ENCODE assay signal across 8 cellular contexts in genomic region chr13:36432106-36432544, GRCh38. TPM values are rescaled to one million over a fixed set of nuclear protein-coding genes. Genes with fewer than 3 reads are reported as not detected.
DNase-seq lines count a peak whose midpoint lies in the region; ATAC-seq, FAIRE-seq and TF ChIP-seq lines count a peak whose summit lies in the region.

TSS of gene CCNA1 (plus strand) at chr13:36432495. CDS start at chr13:36433057, 562 bp downstream.

- peaks cover 8% of the 10 kb centered on the region for H3K4me1 ChIP-seq in CD4-positive, CD25-positive, alpha-beta regulatory T cell (ENCODE audit: control insufficient read depth, insufficient read depth, low read length, poor library complexity, severe bottlenecking)
- H3K4me1 ChIP-seq in GM23248 (ENCODE audit: insufficient read depth) = no peaks in the 10 kb centered on the region
- H3K4me1 ChIP-seq in mammary epithelial cell (ENCODE audit: insufficient read depth, low read length) = peaks cover 18% of the 10 kb centered on the region
- H3K4me1 ChIP-seq in kidney (ENCODE audit: control insufficient read depth in 1 of 2, insufficient read depth in 1 of 2, low read depth in 1 of 2, low read length in 2 of 2) = peaks cover 0 to 10% of the 10 kb centered on the region in 2 donors
- H3K4me1 ChIP-seq in stomach smooth muscle (ENCODE audit: control insufficient read depth, insufficient read depth, low read length) = peaks cover 22% of the 10 kb centered on the region

- DNase-seq in CD4-positive, CD25-positive, alpha-beta regulatory T cell = no peak
- DNase-seq in GM23248 (peak; percentile 21), NOMO-1 (lab: John Stamatoyannopoulos, UW; ENCODE audit: unreplicated experiment in 2 of 2) (peak; percentile 59 to 70), mammary epithelial cell (peak; percentile 47), kidney (no peak), urothelium cell line (ENCODE audit: low spot score) (no peak), epidermal melanocyte (ENCODE audit: insufficient read length, low spot score) (no peak)

- FAIRE-seq in kidney (lab: Jason Lieb, UNC) (no peak), urothelium cell line (lab: Jason Lieb, UNC) (no peak)

- H3K4me3 ChIP-seq in CD4-positive, CD25-positive, alpha-beta regulatory T cell (ENCODE audit: low read depth, low read length) = no peak within 1 kb of the TSS
- H3K4me3 ChIP-seq in GM23248 (peak within 1 kb of the TSS; percentile 61), mammary epithelial cell (replicated peaks in 1 of 3; ENCODE audit: insufficient read depth in 1 of 3, low read depth in 2 of 3, low read length in 3 of 3) (peak within 1 kb of the TSS; percentile 60 to 71 (median 68)), kidney (ENCODE audit: low read length in 2 of 2) (peak within 1 kb of the TSS; percentile 14 to 45), stomach smooth muscle (ENCODE audit: low read length in 2 of 2) (peak within 1 kb of the TSS; percentile 54 to 72)

- TF ChIP-seq CTCF in mammary epithelial cell (conservative IDR thresholded peaks at IDR 0.05 in 1 of 2, IDR thresholded peaks at IDR 0.05 in 1 of 2; ENCODE audit: extremely low read depth in 1 of 2, insufficient read depth in 1 of 2, low read depth in 1 of 2, low read length in 2 of 2) (no peak), kidney (IDR thresholded peaks at IDR 0.05; ENCODE audit: borderline replicate concordance, extremely low read depth, insufficient read depth) (no peak)

- no peaks in the 10 kb centered on the region for H3K9me3 ChIP-seq in CD4-positive, CD25-positive, alpha-beta regulatory T cell (ENCODE audit: control insufficient read depth in 2 of 2, low read length in 2 of 2)
- no peaks in the 10 kb centered on the region for H3K9me3 ChIP-seq in GM23248 (ENCODE audit: low read depth)
- no peaks in the 10 kb centered on the region for H3K9me3 ChIP-seq in mammary epithelial cell (replicated peaks; ENCODE audit: insufficient read depth, low read length)
- no peaks in the 10 kb centered on the region for H3K9me3 ChIP-seq in kidney (ENCODE audit: control insufficient read depth in 1 of 2, low read length in 2 of 2)
- H3K9me3 ChIP-seq in stomach smooth muscle (ENCODE audit: control insufficient read depth in 2 of 2, low read length in 2 of 2) = no peaks in the 10 kb centered on the region

- no peak within 1 kb of the TSS for H3K27ac Mint-ChIP-seq in CD4-positive, CD25-positive, alpha-beta regulatory T cell

- CTCF ChIA-PET in mammary epithelial cell (lab: Charles Lee; ENCODE audit: low non-redundant PET) = interaction anchor here (0.6 kb wide), 1 partner anchor 85 kb away, joined by 3 read pairs; no protein-coding TSS in a partner anchor

- H3K9me3 Mint-ChIP-seq in CD4-positive, CD25-positive, alpha-beta regulatory T cell = peaks cover 0 to 5% (median 0%) of the 10 kb centered on the region in 7 donors

- H3K4me2 ChIP-seq in GM23248 (ENCODE audit: unreplicated experiment) = peak within 1 kb of the TSS; percentile 74
- H3K4me2 ChIP-seq in mammary epithelial cell (ENCODE audit: insufficient read depth, low read depth, low read length) = peak within 1 kb of the TSS; percentile 99

- no peaks in the 10 kb centered on the region for H3K36me3 ChIP-seq in CD4-positive, CD25-positive, alpha-beta regulatory T cell (ENCODE audit: control insufficient read depth, insufficient read depth, low read length)
- H3K36me3 ChIP-seq in GM23248 (ENCODE audit: low read depth) = no peaks in the 10 kb centered on the region
- no peaks in the 10 kb centered on the region for H3K36me3 ChIP-seq in mammary epithelial cell (ENCODE audit: insufficient read depth, low read length)
- H3K36me3 ChIP-seq in kidney (ENCODE audit: control insufficient read depth in 1 of 2, insufficient read depth in 2 of 2, low read length in 2 of 2) = no peaks in the 10 kb centered on the region
- H3K36me3 ChIP-seq in stomach smooth muscle (ENCODE audit: control insufficient read depth in 2 of 2, insufficient read depth in 2 of 2, low read length in 2 of 2) = no peaks in the 10 kb centered on the region

- H4K20me1 ChIP-seq in GM23248 (ENCODE audit: insufficient read depth) (no peaks in the 10 kb centered on the region), mammary epithelial cell (ENCODE audit: insufficient read depth, low read length) (no peaks in the 10 kb centered on the region)

- H3K27me3 ChIP-seq in CD4-positive, CD25-positive, alpha-beta regulatory T cell (ENCODE audit: control insufficient read depth, insufficient read depth, low read length) = peaks cover 20% of the 10 kb centered on the region
- peaks cover 48% of the 10 kb centered on the region for H3K27me3 ChIP-seq in GM23248 (replicated peaks; ENCODE audit: insufficient read depth)
- no peaks in the 10 kb centered on the region for H3K27me3 ChIP-seq in mammary epithelial cell (ENCODE audit: insufficient read depth, low read length)
- peaks cover 16 to 40% of the 10 kb centered on the region in 2 donors for H3K27me3 ChIP-seq in stomach smooth muscle (ENCODE audit: control insufficient read depth in 1 of 2, insufficient read depth in 2 of 2, low read length in 2 of 2)

- H3K9ac ChIP-seq in GM23248 (no peak within 1 kb of the TSS), mammary epithelial cell (ENCODE audit: insufficient read depth, low read length) (peak within 1 kb of the TSS; percentile 59), kidney (ENCODE audit: low read length in 2 of 2) (no peak within 1 kb of the TSS), stomach smooth muscle (ENCODE audit: low read length in 2 of 2) (no peak within 1 kb of the TSS)

- H3K79me2 ChIP-seq in GM23248 (ENCODE audit: insufficient read depth) (no peaks in the 10 kb centered on the region), mammary epithelial cell (ENCODE audit: insufficient read depth, low read length) (no peaks in the 10 kb centered on the region)

- 1 to 2% methylated on average over 24 to 34 of the region's 46 CpGs for WGBS in GM23248 (ENCODE audit: low coverage in 1 of 2, low lambda C conversion rate in 2 of 2, missing lambda C conversion rate in 2 of 2), 2 experiments
- WGBS in mammary epithelial cell (ENCODE audit: low coverage, missing lambda C conversion rate) = 0% methylated on average over 4 of the region's 46 CpGs

- ATAC-seq in CD4-positive, CD25-positive, alpha-beta regulatory T cell (ENCODE audit: low read depth in 2 of 2) = no peak

- no TSS peak for BruUV-seq in mammary epithelial cell (replicated peaks; lab: Mats Ljungman, UMichigan)

- H3F3A ChIP-seq in GM23248 (ENCODE audit: insufficient read depth) = no peaks in the 10 kb centered on the region

- H3K4me1 Mint-ChIP-seq in CD4-positive, CD25-positive, alpha-beta regulatory T cell = peaks cover 0 to 14% (median 5%) of the 10 kb centered on the region in 4 donors

- dilution Hi-C loops in mammary epithelial cell (cut with HindIII; ENCODE audit: low sequenced_read_pairs) = no loop called here

- H3K27ac ChIP-seq in CD4-positive, CD25-positive, alpha-beta regulatory T cell (ENCODE audit: insufficient read depth, low read length, poor library complexity, severe bottlenecking) = no peak within 1 kb of the TSS
- no peak within 1 kb of the TSS for H3K27ac ChIP-seq in GM23248
- H3K27ac ChIP-seq in mammary epithelial cell (ENCODE audit: insufficient read depth, low read depth, low read length) = peak within 1 kb of the TSS; percentile 64
- H3K27ac ChIP-seq in kidney (ENCODE audit: low read depth in 2 of 2, low read length in 2 of 2) = no peak within 1 kb of the TSS
- no peak within 1 kb of the TSS for H3K27ac ChIP-seq in stomach smooth muscle (ENCODE audit: low read length)

- intact Hi-C loops in mammary epithelial cell (cut with micrococcal nuclease) (no loop called here), kidney (cut with DNase I) (no loop called here)

- H3K36me3 Mint-ChIP-seq in CD4-positive, CD25-positive, alpha-beta regulatory T cell = no peaks in the 10 kb centered on the region

- H3K27me3 Mint-ChIP-seq in CD4-positive, CD25-positive, alpha-beta regulatory T cell = peaks cover 63% of the 10 kb centered on the region

- H3K4me3 Mint-ChIP-seq in CD4-positive, CD25-positive, alpha-beta regulatory T cell = peak within 1 kb of the TSS in 3 of 4 donors; percentile 21 to 69 (median 61)

- in situ Hi-C loops in GM23248 (cut with MboI) = no loop called here
- in situ Hi-C loops in mammary epithelial cell (cut with MboI; ENCODE audit: low sequenced_read_pairs in 2 of 2) = loop anchor here (25.0 kb wide), 2 partner anchors 445 to 555 kb away; partner anchors contain the start of gene ALG5 (in 2 of the 2)

- H3K9me2 ChIP-seq in GM23248 (ENCODE audit: insufficient read depth) = no peaks in the 10 kb centered on the region

- H2AFZ ChIP-seq in GM23248 (peak within 1 kb of the TSS; percentile 60), mammary epithelial cell (ENCODE audit: low read depth, low read length) (peak within 1 kb of the TSS; percentile 96)

RNA-seq across cellular contexts. Expression of gene CCNA1, which starts in this region (rescaled TPM):
- not detected for total RNA-seq in CD4-positive, CD25-positive, alpha-beta regulatory T cell
- under 1 TPM in 1 of 4 donors, not detected in 3; 0.14 TPM for polyA plus RNA-seq in CD4-positive, CD25-positive, alpha-beta regulatory T cell
- total RNA-seq in GM23248 (2014; rRNA removed; shearing (Covaris generic)) = not detected in 2 replicates
- not detected in 2 replicates for polyA plus RNA-seq in GM23248 (2016; fragmentation: Nextera tagmentation; extraction: Ambion mirVana)
- 10 to 100 TPM; 15.9 to 19.3 TPM for total RNA-seq in mammary epithelial cell
- 34.6 TPM for polyA plus RNA-seq in mammary epithelial cell
- 5.0 TPM for polyA minus RNA-seq in mammary epithelial cell
- 0.98 TPM for total RNA-seq in kidney
- 0.54 TPM for polyA plus RNA-seq in kidney (ENCODE audit: insufficient read depth, low read depth, low replicate concordance)

Comparison
In these comparisons a context has a peak if more than half of its experiments do, and no peak if none do; other contexts are left out.
1. RNA of gene CCNA1 (polyA plus RNA-seq): 34.6 TPM in mammary epithelial cell (single experiment); 0.54 TPM in kidney (single experiment), 0.14 TPM in CD4-positive, CD25-positive, alpha-beta regulatory T cell and not detected in GM23248; every median in the first group is over 10 times any median in the second.
2. Peak in DNase-seq, H3K4me3 ChIP-seq and H3K4me2 ChIP-seq in GM23248; RNA of the gene not detected or under 1 TPM.
3. DNase-seq: peak in NOMO-1 (2 of 2) and mammary epithelial cell (single experiment); none in CD4-positive, CD25-positive, alpha-beta regulatory T cell (0 of 3), kidney (single experiment), urothelium cell line (single experiment) and epidermal melanocyte (single experiment).